In genomic region chr7:150631084-150631824, GRCh38 we compare ENCODE assay signal across 8 cellular contexts. TPM values are rescaled to one million over a fixed set of nuclear protein-coding genes. Genes with fewer than 3 reads are reported as not detected.
DNase-seq lines count a peak whose midpoint lies in the region; ATAC-seq and TF ChIP-seq lines count a peak whose summit lies in the region.

No MANE protein-coding gene starts in this region.

- H3K9me3 Mint-ChIP-seq in activated CD4-positive, alpha-beta T cell treated with anti-CD3 and anti-CD28 coated beads, Interleukin-2, amount 10 ng/mL, durations not matched to agents 24 days and 14 days: peaks cover 26% of the 10 kb centered on the region

- H3K27me3 ChIP-seq in esophagus muscularis mucosa: no peaks in the 10 kb centered on the region

- peak overlapping the region; percentile 92 for H3K27ac Mint-ChIP-seq in activated CD4-positive, alpha-beta T cell treated with anti-CD3 and anti-CD28 coated beads, Interleukin-2, amount 10 ng/mL, durations not matched to agents 24 days and 14 days

- no peaks in the 10 kb centered on the region for H3K27me3 Mint-ChIP-seq in activated CD4-positive, alpha-beta T cell treated with anti-CD3 and anti-CD28 coated beads, Interleukin-2, amount 10 ng/mL, durations not matched to agents 24 days and 14 days

- H3K4me3 ChIP-seq in esophagus muscularis mucosa: peak overlapping the region; percentile 37 to 50 (median 40)

- H3K27ac ChIP-seq in esophagus muscularis mucosa (replicated peaks in 1 of 4): peak overlapping the region; percentile 50 to 72 (median 69)

- H3K9me3 ChIP-seq in esophagus muscularis mucosa: no peaks in the 10 kb centered on the region

- 74% methylated on average over 8 of the region's 8 CpGs for WGBS in esophagus muscularis mucosa

- H3K36me3 ChIP-seq in esophagus muscularis mucosa: peaks cover 0 to 27% (median 11%) of the 10 kb centered on the region in 4 donors

- H3K4me1 ChIP-seq in esophagus muscularis mucosa: peaks cover 0 to 26% (median 18%) of the 10 kb centered on the region in 4 donors

- intact Hi-C loops in activated CD4-positive, alpha-beta T cell treated with anti-CD3 and anti-CD28 coated beads, Interleukin-2, amount 10 ng/mL, durations not matched to agents 24 days and 14 days (cut with micrococcal nuclease): loop anchor here (2.0 to 5.0 kb wide), 5 partner anchors 62 to 180 kb away; partner anchors contain the start of genes GIMAP1, GIMAP5 and GIMAP8
- intact Hi-C loops in esophagus muscularis mucosa (cut with DNase I): no loop called here

- no peak for TF ChIP-seq CTCF in esophagus muscularis mucosa (IDR thresholded peaks at IDR 0.05)

- peak; percentile 92 for DNase-seq in activated CD4-positive, alpha-beta T cell treated with anti-CD3 and anti-CD28 coated beads, Interleukin-2, amount 10 ng/mL, durations not matched to agents 24 days and 14 days
- DNase-seq in esophagus muscularis mucosa (ENCODE audit: extremely low spot score) (no peak), NCI-H2227 treated with DMSO at 0.1 percent for 48 hours (lab: John Stamatoyannopoulos, UW) (no peak), H4 (ENCODE audit: low spot score) (no peak), KG1 (lab: John Stamatoyannopoulos, UW) (no peak), NCI-H187 (lab: John Stamatoyannopoulos, UW) (no peak)
- DNase-seq in stimulated activated CD4-positive, alpha-beta T cell treated with anti-CD3 and anti-CD28 coated beads, Interleukin-4, amount 100 ng/mL, for 48 hours (ENCODE audit: low read depth in 2 of 2): peak; percentile 22 to 32

- H3K4me3 Mint-ChIP-seq in activated CD4-positive, alpha-beta T cell treated with anti-CD3 and anti-CD28 coated beads, Interleukin-2, amount 10 ng/mL, durations not matched to agents 24 days and 14 days: peak overlapping the region; percentile 93

- peak; percentile 50 for ATAC-seq in GM18907 (IDR thresholded peaks at IDR 0.05; ENCODE audit: unreplicated experiment)

- peaks cover 67% of the 10 kb centered on the region for H3K36me3 Mint-ChIP-seq in activated CD4-positive, alpha-beta T cell treated with anti-CD3 and anti-CD28 coated beads, Interleukin-2, amount 10 ng/mL, durations not matched to agents 24 days and 14 days (ENCODE audit: low read depth)

- TF ChIP-seq EP300 in esophagus muscularis mucosa (IDR thresholded peaks at IDR 0.05): no peak

- TF ChIP-seq POLR2A in esophagus muscularis mucosa (IDR thresholded peaks at IDR 0.05; ENCODE audit: low read depth): no peak

- peaks cover 70% of the 10 kb centered on the region for H3K4me1 Mint-ChIP-seq in activated CD4-positive, alpha-beta T cell treated with anti-CD3 and anti-CD28 coated beads, Interleukin-2, amount 10 ng/mL, durations not matched to agents 24 days and 14 days

RNA-seq across cellular contexts. Expression of gene GIMAP6, which starts 0.9 kb away (rescaled TPM):
- total RNA-seq in activated CD4-positive, alpha-beta T cell treated with anti-CD3 and anti-CD28 coated beads, Interleukin-2, amount 10 ng/mL, durations not matched to agents 24 days and 14 days: 35.5 and 35.8 TPM in 2 replicates
- total RNA-seq in esophagus muscularis mucosa: 10 to 100 TPM; 25.7 to 45.9 (median 37.2) TPM
- 0.41 and 0.56 TPM in 2 replicates for total RNA-seq in H4 (2014; rRNA removed; shearing (Covaris generic))

RNA-seq across cellular contexts. Expression of gene GIMAP2, which starts 54.3 kb away (rescaled TPM):
- total RNA-seq in activated CD4-positive, alpha-beta T cell treated with anti-CD3 and anti-CD28 coated beads, Interleukin-2, amount 10 ng/mL, durations not matched to agents 24 days and 14 days: 28.2 TPM in 2 replicates
- total RNA-seq in esophagus muscularis mucosa: 1 to 10 TPM; 5.4 to 9.7 (median 6.5) TPM
- 19.7 and 22.0 TPM in 2 replicates for total RNA-seq in H4 (2014; rRNA removed; shearing (Covaris generic))

Comparison
In these comparisons a context has a peak if more than half of its experiments do, and no peak if none do; other contexts are left out.
1. DNase-seq: peak in activated CD4-positive, alpha-beta T cell treated with anti-CD3 and anti-CD28 coated beads, Interleukin-2, amount 10 ng/mL, durations not matched to agents 24 days and 14 days (single experiment) and stimulated activated CD4-positive, alpha-beta T cell treated with anti-CD3 and anti-CD28 coated beads, Interleukin-4, amount 100 ng/mL, for 48 hours (2 of 2); none in esophagus muscularis mucosa (single experiment), NCI-H2227 treated with DMSO at 0.1 percent for 48 hours (single experiment), H4 (single experiment), KG1 (single experiment) and NCI-H187 (0 of 2).
2. RNA of gene GIMAP6, which starts 0.9 kb away (total RNA-seq): 25.7 to 45.9 TPM in esophagus muscularis mucosa and 35.5 to 35.8 TPM in activated CD4-positive, alpha-beta T cell treated with anti-CD3 and anti-CD28 coated beads, Interleukin-2, amount 10 ng/mL, durations not matched to agents 24 days and 14 days; 0.41 to 0.56 TPM in H4; every median in the first group is over 10 times any median in the second.